ENCODE assay signal across 16 cellular contexts in the genomic region with DNA sequence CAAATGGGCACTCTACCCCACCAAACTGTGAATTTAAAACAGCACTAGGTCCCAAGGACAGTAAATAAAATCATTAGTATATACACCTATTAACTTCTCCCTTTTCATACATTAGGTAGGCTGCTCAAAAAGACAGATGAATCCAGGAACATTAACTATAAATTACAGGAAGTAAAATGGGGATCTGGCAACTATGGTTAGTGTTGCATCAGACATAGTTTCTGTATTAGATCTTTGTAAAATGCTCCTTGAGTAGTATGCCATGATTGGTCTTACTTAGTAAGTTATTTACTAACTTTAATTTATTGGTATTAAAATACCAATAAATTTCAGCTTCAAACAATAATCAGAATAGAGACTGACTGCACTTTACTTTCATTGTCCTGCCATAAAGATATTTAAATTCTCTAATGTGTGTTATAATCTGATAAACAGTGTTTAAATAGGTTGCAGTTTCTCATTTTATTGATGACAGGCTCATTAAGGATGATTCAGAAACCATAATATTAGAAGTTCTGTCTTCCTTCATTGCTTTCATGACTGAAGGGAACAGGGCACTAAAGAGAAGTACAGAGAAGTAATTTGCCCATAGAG. TPM values are rescaled to one million over a fixed set of nuclear protein-coding genes. Genes with fewer than 3 reads are reported as not detected.
DNase-seq lines count a peak whose midpoint lies in the region; ATAC-seq, FAIRE-seq and TF ChIP-seq lines count a peak whose summit lies in the region.
"Had no signal": no experiment of that assay in that cellular context is flagged by ENCODE, and none has a peak within 500 bp of the region (broad histone marks: within the 10 kb centered on the region; RNA-seq: fewer than 3 reads in every experiment).

No MANE protein-coding gene starts in this region.

- no peak for ATAC-seq in HepG2
- ATAC-seq: Right ventricle myocardium inferior had no signal

- no peak for FAIRE-seq in HepG2 (lab: Jason Lieb, UNC)

- no peak overlapping the region for H3K9ac ChIP-seq in BLaER1
- H3K9ac ChIP-seq in SU-DHL-6 (ENCODE audit: low read length), result no peak overlapping the region
- no peak overlapping the region for H3K9ac ChIP-seq in HepG2 (ENCODE audit: insufficient read depth, low read depth, low read length)

- POLR2A ChIA-PET in HepG2 (lab: Yijun Ruan, JAX), result no interaction called here

- no peak for TF ChIP-seq EP300 in HepG2 (IDR thresholded peaks at IDR 0.05; ENCODE audit: low read depth in 2 of 2, low read length in 2 of 2)
- TF ChIP-seq EP300 in HepG2 (CRISPR knock-in tag; IDR thresholded peaks at IDR 0.05; ENCODE audit: borderline replicate concordance), result no peak

- no peaks in the 10 kb centered on the region for H3K9me3 ChIP-seq in BLaER1
- no peaks in the 10 kb centered on the region for H3K9me3 ChIP-seq in SU-DHL-6 (ENCODE audit: insufficient read depth, low read length)
- no peaks in the 10 kb centered on the region for H3K9me3 ChIP-seq in HepG2 (ENCODE audit: low read length)
- H3K9me3 ChIP-seq: Caco-2, neutrophil had no signal

- H3K36me3 ChIP-seq in BLaER1 (no peaks in the 10 kb centered on the region), SU-DHL-6 (ENCODE audit: low read length) (no peaks in the 10 kb centered on the region), HepG2 (replicated peaks in 1 of 2; ENCODE audit: control insufficient read depth in 1 of 2, insufficient read depth in 2 of 2, low read length in 2 of 2) (no peaks in the 10 kb centered on the region)
- H3K36me3 ChIP-seq: neutrophil had no signal

- no peaks in the 10 kb centered on the region for H3K27me3 ChIP-seq in BLaER1
- H3K27me3 ChIP-seq in SU-DHL-6 (ENCODE audit: low read length), result no peaks in the 10 kb centered on the region
- H3K27me3 ChIP-seq in HepG2 (ENCODE audit: control insufficient read depth in 1 of 2, insufficient read depth in 2 of 2, low read length in 2 of 2), result no peaks in the 10 kb centered on the region
- H3K27me3 ChIP-seq: neutrophil had no signal

- no TSS peak for BruUV-seq in HepG2 (replicated peaks; lab: Mats Ljungman, UMichigan)

- peaks cover 6% of the 10 kb centered on the region; the same call in 1 of the 2 replicates for H3K4me1 ChIP-seq in BLaER1
- no peaks in the 10 kb centered on the region for H3K4me1 ChIP-seq in HepG2 (ENCODE audit: insufficient read depth, low read length)
- H3K4me1 ChIP-seq: Caco-2 had no signal

- intact Hi-C loops in HepG2 (cut with micrococcal nuclease; ENCODE audit: unreplicated experiment), result no loop called here
- intact Hi-C loops in cardiac septum (cut with DNase I), result no loop called here

- H3K4me3 ChIP-seq in BLaER1 (no peak overlapping the region), SU-DHL-6 (ENCODE audit: insufficient read depth, low read length, poor library complexity, severe bottlenecking) (no peak overlapping the region), fibroblast of the aortic adventitia (ENCODE audit: low read depth, low read length) (no peak overlapping the region), HepG2 (replicated peaks in 1 of 3; ENCODE audit: insufficient read depth in 1 of 3, low read depth in 2 of 3, low read length in 3 of 3) (no peak overlapping the region)

- no peak for TF ChIP-seq RAD21 in HepG2 (CRISPR knock-in tag; IDR thresholded peaks at IDR 0.05)

- TF ChIP-seq CTCF in SU-DHL-6 (IDR thresholded peaks at IDR 0.05; ENCODE audit: insufficient read depth, low read length, poor library complexity, severe bottlenecking) (no peak), fibroblast of the aortic adventitia (IDR thresholded peaks at IDR 0.05; ENCODE audit: insufficient read depth, low read length) (no peak), HepG2 (CRISPR knock-in tag; IDR thresholded peaks at IDR 0.05) (no peak)

- no peaks in the 10 kb centered on the region for H3K9me2 ChIP-seq in SU-DHL-6 (replicated peaks; ENCODE audit: insufficient read depth, low read length)

- no peaks in the 10 kb centered on the region for H4K20me1 ChIP-seq in BLaER1
- no peaks in the 10 kb centered on the region for H4K20me1 ChIP-seq in SU-DHL-6 (ENCODE audit: low read depth, low read length)
- no peaks in the 10 kb centered on the region for H4K20me1 ChIP-seq in HepG2 (ENCODE audit: insufficient read depth, low read length)

- DNase-seq in KBM-7 (peak; percentile 76), fibroblast of the aortic adventitia (ENCODE audit: low read depth) (peak; percentile 73), HepG2 (ENCODE audit: low spot score) (no peak), cardiac septum (ENCODE audit: low spot score) (no peak), KG1 (lab: John Stamatoyannopoulos, UW) (no peak), SK-N-DZ (ENCODE audit: low spot score) (no peak)
- DNase-seq: activated CD4-positive, alpha-beta T cell treated with anti-CD3 and anti-CD28 coated beads, Interleukin-2, amount 50 U/mL, for 4 hours; Caco-2; erythroblast; kidney glomerular epithelial cell; stimulated activated CD4-positive, alpha-beta T cell treated with anti-CD3 and anti-CD28 coated beads, Interleukin-1b, Interleukin-23, amount 100 ng/mL, for 48 hours; substantia nigra had no signal

- H3K27ac ChIP-seq in BLaER1 (peak overlapping the region; percentile 29; the same call in 1 of the 2 replicates), SU-DHL-6 (ENCODE audit: low read depth, low read length) (no peak overlapping the region), HepG2 (ENCODE audit: extremely low read length, insufficient read depth, low read length) (no peak overlapping the region)
- H3K27ac ChIP-seq: neutrophil had no signal

- H3K79me2 ChIP-seq in SU-DHL-6 (ENCODE audit: insufficient read depth, low read length), result no peaks in the 10 kb centered on the region
- H3K79me2 ChIP-seq in HepG2 (ENCODE audit: insufficient read depth, low read length), result no peaks in the 10 kb centered on the region

- H3F3A ChIP-seq in SU-DHL-6 (ENCODE audit: insufficient read depth), result no peaks in the 10 kb centered on the region

- TF ChIP-seq POLR2A in HepG2 (IDR thresholded peaks at IDR 0.05; ENCODE audit: insufficient read depth in 1 of 2, low read depth in 2 of 2, low read length in 2 of 2), result no peak

- H2AFZ ChIP-seq in SU-DHL-6 (ENCODE audit: low read depth, low read length, severe bottlenecking), result peak overlapping the region; percentile 36
- no peak overlapping the region for H2AFZ ChIP-seq in HepG2 (ENCODE audit: low read length)

- in situ Hi-C loops in KBM-7 (cut with MboI; ENCODE audit: low pct_unique_long_range_greater_than_20kb, low sequenced_read_pairs) (no loop called here), HepG2 (cut with HindIII; ENCODE audit: extremely low pct_ligation_motif_present, low pct_unique_long_range_greater_than_20kb) (no loop called here)

- H3K4me2 ChIP-seq in BLaER1 (no peak overlapping the region), SU-DHL-6 (ENCODE audit: low read depth, low read length, poor library complexity, severe bottlenecking) (no peak overlapping the region), HepG2 (ENCODE audit: low read depth, low read length) (no peak overlapping the region)

- CTCF ChIA-PET in HepG2 (lab: Yijun Ruan, JAX; ENCODE audit: low intra/inter-chr PET ratio, low total read pairs), result no interaction called here

TF ChIP-seq in HepG2, 621 proteins besides CTCF, POLR2A, EP300 and RAD21 (continues in another document):
- TF ChIP-seq, protein P1, sequence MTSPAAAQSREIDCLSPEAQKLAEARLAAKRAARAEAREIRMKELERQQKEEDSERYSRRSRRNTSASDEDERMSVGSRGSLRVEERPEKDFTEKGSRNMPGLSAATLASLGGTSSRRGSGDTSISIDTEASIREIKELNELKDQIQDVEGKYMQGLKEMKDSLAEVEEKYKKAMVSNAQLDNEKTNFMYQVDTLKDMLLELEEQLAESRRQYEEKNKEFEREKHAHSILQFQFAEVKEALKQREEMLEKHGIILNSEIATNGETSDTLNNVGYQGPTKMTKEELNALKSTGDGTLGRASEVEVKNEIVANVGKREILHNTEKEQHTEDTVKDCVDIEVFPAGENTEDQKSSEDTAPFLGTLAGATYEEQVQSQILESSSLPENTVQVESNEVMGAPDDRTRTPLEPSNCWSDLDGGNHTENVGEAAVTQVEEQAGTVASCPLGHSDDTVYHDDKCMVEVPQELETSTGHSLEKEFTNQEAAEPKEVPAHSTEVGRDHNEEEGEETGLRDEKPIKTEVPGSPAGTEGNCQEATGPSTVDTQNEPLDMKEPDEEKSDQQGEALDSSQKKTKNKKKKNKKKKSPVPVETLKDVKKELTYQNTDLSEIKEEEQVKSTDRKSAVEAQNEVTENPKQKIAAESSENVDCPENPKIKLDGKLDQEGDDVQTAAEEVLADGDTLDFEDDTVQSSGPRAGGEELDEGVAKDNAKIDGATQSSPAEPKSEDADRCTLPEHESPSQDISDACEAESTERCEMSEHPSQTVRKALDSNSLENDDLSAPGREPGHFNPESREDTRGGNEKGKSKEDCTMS (CRISPR knock-in tag; conservative IDR thresholded peaks at IDR 0.05), result no peak

RNA-seq across cellular contexts. Expression of gene WDR19, which starts 31.1 kb away (rescaled TPM):
- total RNA-seq in fibroblast of the aortic adventitia (ENCODE audit: low replicate concordance) (46.2 and 210 TPM in 2 replicates), HepG2 (2016; rRNA removed; fragmentation: Illumina TruSeq; extraction: Trizol) (20.3 and 22.9 TPM in 2 replicates), cardiac septum (9.4 TPM)
- 7.2 and 7.6 TPM in 2 replicates for total RNA-seq in HepG2 (2016; cell fraction: cytosol; rRNA removed; fragmentation: Illumina TruSeq; extraction: Trizol; ENCODE audit: low read depth)
- total RNA-seq in HepG2 (2016; cell fraction: insoluble cytoplasmic fraction; rRNA removed; fragmentation: Illumina TruSeq; extraction: Trizol), result 19.2 and 23.5 TPM in 2 replicates
- 6.2 and 8.6 TPM in 2 replicates for total RNA-seq in HepG2 (2016; cell fraction: membrane; rRNA removed; fragmentation: Illumina TruSeq; extraction: Trizol)
- total RNA-seq in HepG2 (2016; cell fraction: nucleus; rRNA removed; fragmentation: Illumina TruSeq; extraction: Trizol), result 39.7 and 47.7 TPM in 2 replicates
- polyA plus RNA-seq in HepG2 (2011; rRNA removed), result 31.1 and 34.1 TPM in 2 replicates
- polyA plus RNA-seq in HepG2 (2011; cell fraction: cytosol; rRNA removed), result 8.0 and 9.0 TPM in 2 replicates
- polyA plus RNA-seq in HepG2 (2011; cell fraction: nucleus; rRNA removed), result 80.8 and 82.2 TPM in 2 replicates
- polyA plus RNA-seq in HepG2 (2012), result 14.4 and 19.5 TPM in 2 replicates
- 1.2 and 1.4 TPM in 2 replicates for polyA plus RNA-seq in HepG2 (2016; cell fraction: cytosol; fragmentation: Illumina TruSeq; extraction: Trizol; ENCODE audit: low read depth)
- polyA plus RNA-seq in HepG2 (2016; cell fraction: insoluble cytoplasmic fraction; fragmentation: Illumina TruSeq; extraction: Trizol; ENCODE audit: low read depth), result 12.9 and 13.5 TPM in 2 replicates
- 1.5 and 2.4 TPM in 2 replicates for polyA plus RNA-seq in HepG2 (2016; cell fraction: membrane; fragmentation: Illumina TruSeq; extraction: Trizol; ENCODE audit: low read depth)
- 60.1 and 62.0 TPM in 2 replicates for polyA plus RNA-seq in HepG2 (2016; cell fraction: nucleus; fragmentation: Illumina TruSeq; extraction: Trizol; ENCODE audit: insufficient read depth, low read depth)
- polyA minus RNA-seq in HepG2 (2011; rRNA and poly(A)+ RNA removed; ENCODE audit: low replicate concordance), result 9.9 and 14.4 TPM in 2 replicates
- polyA minus RNA-seq in HepG2 (2011; cell fraction: cytosol; rRNA and poly(A)+ RNA removed), result 7.3 and 9.8 TPM in 2 replicates
- 70.9 and 71.6 TPM in 2 replicates for polyA minus RNA-seq in HepG2 (2011; cell fraction: nucleus; rRNA and poly(A)+ RNA removed)
- 17.3 and 28.0 TPM in 2 replicates for polyA plus RNA-seq in SK-N-DZ (2014; cell fraction: cytosol; rRNA removed)
- polyA plus RNA-seq in SK-N-DZ (2014; cell fraction: nucleus; rRNA removed), result 157 and 190 TPM in 2 replicates

Comparison
In these comparisons a context has a peak if more than half of its experiments do, and no peak if none do; other contexts are left out.
1. DNase-seq: peak in KBM-7 (single experiment) and fibroblast of the aortic adventitia (single experiment); none in HepG2 (single experiment), cardiac septum (single experiment), KG1 (single experiment) and SK-N-DZ (single experiment).